11 cellular contexts compared by ENCODE assay signal in genomic region chr22:34055525-34056200, GRCh38.
DNase-seq lines count a peak whose midpoint lies in the region; ATAC-seq, FAIRE-seq and TF ChIP-seq lines count a peak whose summit lies in the region.
"Had no signal": no experiment of that assay in that cellular context is flagged by ENCODE, and none has a peak within 500 bp of the region (broad histone marks: within the 10 kb centered on the region; RNA-seq: fewer than 3 reads in every experiment).

No MANE protein-coding gene starts in this region.

- no peak overlapping the region for H3K27ac ChIP-seq in SJCRH30
- no peak overlapping the region for H3K27ac ChIP-seq in HepG2 (ENCODE audit: extremely low read length, insufficient read depth, low read length)
- H3K27ac ChIP-seq in vagina: no peak overlapping the region

- no peaks in the 10 kb centered on the region for H3K36me3 ChIP-seq in SJCRH30
- no peaks in the 10 kb centered on the region for H3K36me3 ChIP-seq in HepG2 (replicated peaks in 1 of 2; ENCODE audit: control insufficient read depth in 1 of 2, insufficient read depth in 2 of 2, low read length in 2 of 2)
- no peaks in the 10 kb centered on the region for H3K36me3 ChIP-seq in vagina

- in situ Hi-C loops in HepG2 (cut with HindIII; ENCODE audit: extremely low pct_ligation_motif_present, low pct_unique_long_range_greater_than_20kb): no loop called here

- H3K4me1 ChIP-seq in SJCRH30 (no peaks in the 10 kb centered on the region), HepG2 (ENCODE audit: insufficient read depth, low read length) (no peaks in the 10 kb centered on the region), vagina (no peaks in the 10 kb centered on the region)

- intact Hi-C loops in HepG2 (cut with micrococcal nuclease; ENCODE audit: unreplicated experiment): no loop called here
- intact Hi-C loops in vagina (cut with DNase I): no loop called here

- TF ChIP-seq CTCF in HepG2 (CRISPR knock-in tag; IDR thresholded peaks at IDR 0.05): peak; percentile 43
- TF ChIP-seq CTCF in vagina (IDR thresholded peaks at IDR 0.05): no peak

- H2AFZ ChIP-seq in HepG2 (ENCODE audit: low read length): no peak overlapping the region

- peak; percentile 73 for ATAC-seq in HepG2
- ATAC-seq: activated T-helper 17 cell treated with anti-CD3 and anti-CD28 coated beads, Interleukin-2, amount 50 U/mL, for 72 hours had no signal

- H3K9ac ChIP-seq in HepG2 (ENCODE audit: insufficient read depth, low read depth, low read length): no peak overlapping the region

- no TSS peak for BruUV-seq in HepG2 (replicated peaks; lab: Mats Ljungman, UMichigan)

- POLR2A ChIA-PET in HepG2 (lab: Yijun Ruan, JAX): no interaction called here

- peak; percentile 44 for TF ChIP-seq RAD21 in HepG2 (CRISPR knock-in tag; IDR thresholded peaks at IDR 0.05)

- no peak overlapping the region for H3K4me2 ChIP-seq in HepG2 (ENCODE audit: low read depth, low read length)

- TF ChIP-seq POLR2A in HepG2 (IDR thresholded peaks at IDR 0.05; ENCODE audit: insufficient read depth in 1 of 2, low read depth in 2 of 2, low read length in 2 of 2): no peak
- no peak for TF ChIP-seq POLR2A in vagina (IDR thresholded peaks at IDR 0.05)

- no peaks in the 10 kb centered on the region for H3K79me2 ChIP-seq in HepG2 (ENCODE audit: insufficient read depth, low read length)

- no peaks in the 10 kb centered on the region for H3K9me3 ChIP-seq in SJCRH30 (replicated peaks)
- no peaks in the 10 kb centered on the region for H3K9me3 ChIP-seq in HepG2 (ENCODE audit: low read length)
- no peaks in the 10 kb centered on the region for H3K9me3 ChIP-seq in vagina

- FAIRE-seq in HepG2 (lab: Jason Lieb, UNC): no peak

- H3K4me3 ChIP-seq in SJCRH30: no peak overlapping the region
- no peak overlapping the region for H3K4me3 ChIP-seq in HepG2 (replicated peaks in 1 of 3; ENCODE audit: insufficient read depth in 1 of 3, low read depth in 2 of 3, low read length in 3 of 3)
- no peak overlapping the region for H3K4me3 ChIP-seq in vagina

- CTCF ChIA-PET in HepG2 (lab: Yijun Ruan, JAX; ENCODE audit: low intra/inter-chr PET ratio, low total read pairs): interaction anchor here (1.7 kb wide), 1 partner anchor 56 kb away, joined by 6 read pairs; no protein-coding TSS in a partner anchor

- no peak for TF ChIP-seq EP300 in HepG2 (IDR thresholded peaks at IDR 0.05; ENCODE audit: low read depth in 2 of 2, low read length in 2 of 2)
- TF ChIP-seq EP300 in HepG2 (CRISPR knock-in tag; IDR thresholded peaks at IDR 0.05; ENCODE audit: borderline replicate concordance): no peak

- 7% methylated on average over 3 of the region's 3 CpGs for WGBS in HepG2 (ENCODE audit: low lambda C conversion rate)

- H4K20me1 ChIP-seq in HepG2 (ENCODE audit: insufficient read depth, low read length): no peaks in the 10 kb centered on the region

- no peaks in the 10 kb centered on the region for H3K27me3 ChIP-seq in SJCRH30
- H3K27me3 ChIP-seq in HepG2 (ENCODE audit: control insufficient read depth in 1 of 2, insufficient read depth in 2 of 2, low read length in 2 of 2): no peaks in the 10 kb centered on the region; a peak in 1 of 5 replicates
- H3K27me3 ChIP-seq in vagina: no peaks in the 10 kb centered on the region

- DNase-seq in NCI-H146 (lab: John Stamatoyannopoulos, UW) (peak; percentile 16), NCI-H146 treated with DMSO at 0.1 percent for 48 hours (lab: John Stamatoyannopoulos, UW; ENCODE audit: unreplicated experiment) (no peak), HT1080 (ENCODE audit: low read depth) (peak; percentile 82), SJCRH30 (peak; percentile 52 to 70), HepG2 (ENCODE audit: low spot score) (peak; percentile 62), inferior parietal cortex (ENCODE audit: extremely low spot score) (no peak), HuH-7.5 (ENCODE audit: low spot score) (no peak), vagina (ENCODE audit: extremely low spot score in 2 of 2) (no peak)
- DNase-seq: cortex of kidney, KG1 had no signal

TF ChIP-seq in HepG2, 621 proteins besides CTCF, POLR2A, EP300 and RAD21 (continues in another document):
- TF ChIP-seq ZSCAN31 (CRISPR knock-in tag; IDR thresholded peaks at IDR 0.05; ENCODE audit: low read depth) (no peak), CC2D1A (CRISPR knock-in tag; IDR thresholded peaks at IDR 0.05) (no peak), NFYB (CRISPR knock-in tag; IDR thresholded peaks at IDR 0.05) (peak; percentile 42; the same call in 1 of the 2 replicates), ZNF800 (CRISPR knock-in tag; IDR thresholded peaks at IDR 0.05) (no peak)
- TF ChIP-seq, protein P1, sequence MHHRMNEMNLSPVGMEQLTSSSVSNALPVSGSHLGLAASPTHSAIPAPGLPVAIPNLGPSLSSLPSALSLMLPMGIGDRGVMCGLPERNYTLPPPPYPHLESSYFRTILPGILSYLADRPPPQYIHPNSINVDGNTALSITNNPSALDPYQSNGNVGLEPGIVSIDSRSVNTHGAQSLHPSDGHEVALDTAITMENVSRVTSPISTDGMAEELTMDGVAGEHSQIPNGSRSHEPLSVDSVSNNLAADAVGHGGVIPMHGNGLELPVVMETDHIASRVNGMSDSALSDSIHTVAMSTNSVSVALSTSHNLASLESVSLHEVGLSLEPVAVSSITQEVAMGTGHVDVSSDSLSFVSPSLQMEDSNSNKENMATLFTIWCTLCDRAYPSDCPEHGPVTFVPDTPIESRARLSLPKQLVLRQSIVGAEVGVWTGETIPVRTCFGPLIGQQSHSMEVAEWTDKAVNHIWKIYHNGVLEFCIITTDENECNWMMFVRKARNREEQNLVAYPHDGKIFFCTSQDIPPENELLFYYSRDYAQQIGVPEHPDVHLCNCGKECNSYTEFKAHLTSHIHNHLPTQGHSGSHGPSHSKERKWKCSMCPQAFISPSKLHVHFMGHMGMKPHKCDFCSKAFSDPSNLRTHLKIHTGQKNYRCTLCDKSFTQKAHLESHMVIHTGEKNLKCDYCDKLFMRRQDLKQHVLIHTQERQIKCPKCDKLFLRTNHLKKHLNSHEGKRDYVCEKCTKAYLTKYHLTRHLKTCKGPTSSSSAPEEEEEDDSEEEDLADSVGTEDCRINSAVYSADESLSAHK (CRISPR knock-in tag; IDR thresholded peaks at IDR 0.05; ENCODE audit: borderline replicate concordance): no peak

Comparison
In these comparisons a context has a peak if more than half of its experiments do, and no peak if none do; other contexts are left out.
1. DNase-seq: peak in NCI-H146 (single experiment), HT1080 (single experiment), SJCRH30 (2 of 2) and HepG2 (single experiment); none in NCI-H146 treated with DMSO at 0.1 percent for 48 hours (single experiment), inferior parietal cortex (single experiment), HuH-7.5 (single experiment) and vagina (0 of 2).